Comparison of ENCODE assay signal across 8 cellular contexts in genomic region chr17:38752119-38752929, GRCh38. TPM values are rescaled to one million over a fixed set of nuclear protein-coding genes. Genes with fewer than 3 reads are reported as not detected.
DNase-seq lines count a peak whose midpoint lies in the region; ATAC-seq and TF ChIP-seq lines count a peak whose summit lies in the region.

Gene PSMB3 (plus strand): TSS chr17:38752741. CDS start chr17:38752827, 86 bp downstream.

- H3K27me3 Mint-ChIP-seq in CD14-positive monocyte (ENCODE audit: low read depth in 3 of 3), result peaks cover 23 to 39% (median 31%) of the 10 kb centered on the region in 3 donors
- peaks cover 37% of the 10 kb centered on the region for H3K27me3 Mint-ChIP-seq in dendritic cell treated with granulocyte-macrophage colony-stimulating factor and Interleukin-4, amounts not matched to agents 40 ng/mL and 50 ng/mL, for 4 days

- ATAC-seq in GM19397 (IDR thresholded peaks at IDR 0.05; ENCODE audit: unreplicated experiment), result peak; percentile 68
- ATAC-seq in HG03565 (IDR thresholded peaks at IDR 0.05; ENCODE audit: unreplicated experiment), result peak; percentile 87
- ATAC-seq in left lung, result peak; percentile 79

- no peaks in the 10 kb centered on the region for H3K9me3 ChIP-seq in left lung

- peaks cover 0 to 14% (median 0%) of the 10 kb centered on the region in 7 donors for H3K9me3 Mint-ChIP-seq in CD14-positive monocyte
- H3K9me3 Mint-ChIP-seq in dendritic cell treated with granulocyte-macrophage colony-stimulating factor and Interleukin-4, amounts not matched to agents 40 ng/mL and 50 ng/mL, for 4 days, result no peaks in the 10 kb centered on the region

- H3K4me3 Mint-ChIP-seq in CD14-positive monocyte, result peak within 1 kb of the TSS; percentile 94 to 100
- peak within 1 kb of the TSS; percentile 97 for H3K4me3 Mint-ChIP-seq in dendritic cell treated with granulocyte-macrophage colony-stimulating factor and Interleukin-4, amounts not matched to agents 40 ng/mL and 50 ng/mL, for 4 days

- peaks cover 0 to 36% of the 10 kb centered on the region in 2 donors for H3K36me3 ChIP-seq in left lung

- intact Hi-C loops in CD14-positive monocyte (cut with micrococcal nuclease), result loop anchor here (1.0 to 10.0 kb wide), 4 partner anchors 22 to 75 kb away; partner anchors contain the start of gene CISD3 (in 1 of the 2)
- intact Hi-C loops in dendritic cell treated with granulocyte-macrophage colony-stimulating factor and Interleukin-4, amounts not matched to agents 40 ng/mL and 50 ng/mL, for 4 days (cut with micrococcal nuclease), result loop anchor here (1.0 to 5.0 kb wide), 2 partner anchors 22 to 115 kb away; partner anchors contain the start of gene CISD3
- intact Hi-C loops in left lung (cut with DNase I), result no loop called here

- H3K27me3 ChIP-seq in left lung, result peaks cover 0 to 44% of the 10 kb centered on the region in 2 donors

- peak within 1 kb of the TSS; percentile 88 to 90 for H3K27ac ChIP-seq in left lung

- peak within 1 kb of the TSS; percentile 91 to 97 for H3K4me3 ChIP-seq in left lung

- DNase-seq in CD14-positive monocyte (ENCODE audit: low spot score) (peak; percentile 99), NCI-H748 treated with DMSO at 0.1 percent for 48 hours (lab: John Stamatoyannopoulos, UW) (peak; percentile 99), left lung (peak; percentile 98 to 99)
- peak; percentile 89 to 98 for DNase-seq in activated CD4-positive, alpha-beta T cell treated with anti-CD3 and anti-CD28 coated beads, Interleukin-2, amount 50 U/mL, for 24 hours (ENCODE audit: low read depth in 1 of 2, low spot score in 1 of 2)
- peak; percentile 95 for DNase-seq in stimulated activated CD4-positive, alpha-beta T cell treated with anti-CD3 and anti-CD28 coated beads, Interleukin-2, amount 100 ng/mL, for 4 hours (ENCODE audit: low read depth)

- TF ChIP-seq CTCF in CD14-positive monocyte (IDR thresholded peaks at IDR 0.05) (no peak), left lung (IDR thresholded peaks at IDR 0.05) (peak in 1 of 2 donors; percentile 20)

- H3K4me1 Mint-ChIP-seq in CD14-positive monocyte, result peaks cover 50% of the 10 kb centered on the region
- peaks cover 55% of the 10 kb centered on the region for H3K4me1 Mint-ChIP-seq in dendritic cell treated with granulocyte-macrophage colony-stimulating factor and Interleukin-4, amounts not matched to agents 40 ng/mL and 50 ng/mL, for 4 days (ENCODE audit: low read depth)

- H3K36me3 Mint-ChIP-seq in CD14-positive monocyte, result peaks cover 24 to 36% of the 10 kb centered on the region in 2 donors
- H3K36me3 Mint-ChIP-seq in dendritic cell treated with granulocyte-macrophage colony-stimulating factor and Interleukin-4, amounts not matched to agents 40 ng/mL and 50 ng/mL, for 4 days (ENCODE audit: low read depth), result peaks cover 45% of the 10 kb centered on the region

- peak within 1 kb of the TSS; percentile 96 to 100 (median 99) for H3K27ac Mint-ChIP-seq in CD14-positive monocyte
- H3K27ac Mint-ChIP-seq in dendritic cell treated with granulocyte-macrophage colony-stimulating factor and Interleukin-4, amounts not matched to agents 40 ng/mL and 50 ng/mL, for 4 days, result peak within 1 kb of the TSS; percentile 95

- H3K4me1 ChIP-seq in left lung, result peaks cover 10 to 61% of the 10 kb centered on the region in 2 donors

RNA-seq across cellular contexts. Expression of gene PSMB3, which starts in this region (rescaled TPM):
- polyA plus RNA-seq in CD14-positive monocyte, result 100 to 1,000 TPM; 625 to 689 TPM
- total RNA-seq in left lung, result 100 to 1,000 TPM; 123 to 191 TPM

Comparison
In these comparisons a context has a peak if more than half of its experiments do, and no peak if none do; other contexts are left out.
1. Peak in every context shown above with its lines: DNase-seq, ATAC-seq, H3K4me3 ChIP-seq and H3K27ac ChIP-seq.
2. intact Hi-C loops: an anchor here in CD14-positive monocyte (1.0 to 10.0 kb wide) and dendritic cell treated with granulocyte-macrophage colony-stimulating factor and Interleukin-4, amounts not matched to agents 40 ng/mL and 50 ng/mL, for 4 days (1.0 to 5.0 kb wide); none called in left lung.